In the genomic region with DNA sequence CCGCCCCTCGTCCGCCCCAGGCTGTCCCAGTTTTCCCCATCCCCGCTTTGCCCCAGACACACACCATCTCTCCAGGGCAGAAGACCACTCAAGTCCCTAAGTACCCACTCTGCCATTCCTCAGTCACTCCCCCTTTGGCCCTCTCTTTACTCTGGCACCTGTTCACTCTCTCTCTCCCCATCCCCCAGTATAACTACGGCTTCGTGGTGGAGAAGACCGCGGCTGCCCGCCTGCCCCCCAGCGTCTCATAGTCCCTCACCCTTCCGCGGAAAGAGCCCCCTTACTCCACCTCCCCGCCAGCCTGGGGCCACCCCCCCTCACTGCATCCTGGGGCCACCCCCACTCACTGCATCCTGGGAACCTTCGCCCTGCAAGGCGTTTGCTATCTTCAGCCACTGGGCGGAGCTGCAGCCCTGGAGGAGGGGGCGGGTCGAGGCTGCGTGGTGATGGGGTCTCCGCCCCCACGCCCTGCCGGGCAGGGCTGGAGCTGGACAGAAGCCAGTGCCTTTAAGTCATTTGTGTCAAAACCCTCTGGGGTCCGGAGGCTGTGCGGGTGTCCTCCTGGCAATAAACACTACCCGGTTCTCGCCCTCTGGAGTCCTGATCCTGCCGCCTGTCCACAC, we compare ENCODE assay signal across 9 cellular contexts. TPM values are rescaled to one million over a fixed set of nuclear protein-coding genes. Genes with fewer than 3 reads are reported as not detected.
DNase-seq lines count a peak whose midpoint lies in the region; ATAC-seq lines count a peak whose summit lies in the region.
"Had no signal": no experiment of that assay in that cellular context is flagged by ENCODE, and none has a peak within 500 bp of the region (broad histone marks: within the 10 kb centered on the region; RNA-seq: fewer than 3 reads in every experiment).

No MANE protein-coding gene starts in this region.

- H3K27me3 Mint-ChIP-seq in activated naive CD8-positive, alpha-beta T cell treated with anti-CD3 and anti-CD28 coated beads for 36 hours: no peaks in the 10 kb centered on the region
- H3K27me3 Mint-ChIP-seq: CD4-positive, alpha-beta T cell had no signal

- no peaks in the 10 kb centered on the region for H3K9me3 ChIP-seq in iPS-20b (ENCODE audit: insufficient read depth, low read depth, low read length)

- no peak overlapping the region for H3K4me3 Mint-ChIP-seq in activated naive CD8-positive, alpha-beta T cell treated with anti-CD3 and anti-CD28 coated beads for 36 hours
- H3K4me3 Mint-ChIP-seq: CD4-positive, alpha-beta T cell had no signal

- H3K36me3 ChIP-seq in iPS-20b (ENCODE audit: insufficient read depth, low read depth, low read length): no peaks in the 10 kb centered on the region

- H3K9ac ChIP-seq in iPS-20b (ENCODE audit: low read depth, low read length): peak overlapping the region; percentile 64; the same call in 1 of the 2 replicates

- peaks cover 4% of the 10 kb centered on the region for H3K36me3 Mint-ChIP-seq in activated naive CD8-positive, alpha-beta T cell treated with anti-CD3 and anti-CD28 coated beads for 36 hours

- H3K4me1 Mint-ChIP-seq in activated naive CD8-positive, alpha-beta T cell treated with anti-CD3 and anti-CD28 coated beads for 36 hours: peaks cover 7% of the 10 kb centered on the region

- H3K27ac ChIP-seq in iPS-20b (ENCODE audit: low read length): no peak overlapping the region

- H3K4me3 ChIP-seq in iPS-20b (ENCODE audit: low read length): peak overlapping the region; percentile 65; the same call in 1 of the 2 replicates

- peaks cover 2% of the 10 kb centered on the region; the same call in 1 of the 2 replicates for H3K4me1 ChIP-seq in iPS-20b (ENCODE audit: insufficient read depth, low read length)

- peaks cover 3% of the 10 kb centered on the region; the same call in 1 of the 2 replicates for H3K27me3 ChIP-seq in iPS-20b (ENCODE audit: insufficient read depth, low read length)

- no peaks in the 10 kb centered on the region for H3K9me3 Mint-ChIP-seq in activated naive CD8-positive, alpha-beta T cell treated with anti-CD3 and anti-CD28 coated beads for 36 hours
- H3K9me3 Mint-ChIP-seq: CD4-positive, alpha-beta T cell had no signal

- DNase-seq in NCI-H1694 treated with DMSO at 0.1 percent for 48 hours (lab: John Stamatoyannopoulos, UW) (peak; percentile 8), NCI-H1694 (lab: John Stamatoyannopoulos, UW) (no peak), NAMALWA (ENCODE audit: low spot score) (peak; percentile 78)
- DNase-seq in activated naive CD8-positive, alpha-beta T cell treated with anti-CD3 and anti-CD28 coated beads for 36 hours: peak; percentile 42
- DNase-seq in stimulated activated CD4-positive, alpha-beta T cell treated with anti-CD3 and anti-CD28 coated beads, Interleukin-4, amount 100 ng/mL, for 1 hour: no peak

- ATAC-seq in HG03045 (IDR thresholded peaks at IDR 0.05; ENCODE audit: unreplicated experiment) (no peak), GM21723 (IDR thresholded peaks at IDR 0.05; ENCODE audit: unreplicated experiment) (no peak)

- H3K27ac Mint-ChIP-seq in activated naive CD8-positive, alpha-beta T cell treated with anti-CD3 and anti-CD28 coated beads for 36 hours: no peak overlapping the region
- H3K27ac Mint-ChIP-seq: CD4-positive, alpha-beta T cell had no signal

RNA-seq across cellular contexts. Expression of a gene that starts 5.0 kb away (rescaled TPM):
- total RNA-seq in activated naive CD8-positive, alpha-beta T cell treated with anti-CD3 and anti-CD28 coated beads for 36 hours: 10 to 100 TPM; 26.4 to 27.4 TPM

RNA-seq across cellular contexts. Expression of a gene that starts 19.4 kb away (rescaled TPM):
- 10 to 100 TPM; 92.6 to 98.6 TPM for total RNA-seq in activated naive CD8-positive, alpha-beta T cell treated with anti-CD3 and anti-CD28 coated beads for 36 hours

RNA-seq across cellular contexts. Expression of a gene that starts 23.6 kb away (rescaled TPM):
- not detected for total RNA-seq in activated naive CD8-positive, alpha-beta T cell treated with anti-CD3 and anti-CD28 coated beads for 36 hours
- total RNA-seq: CD4-positive, alpha-beta T cell had no signal

RNA-seq across cellular contexts. Expression of a gene that starts 30.9 kb away (rescaled TPM):
- total RNA-seq in activated naive CD8-positive, alpha-beta T cell treated with anti-CD3 and anti-CD28 coated beads for 36 hours: 1 to 10 TPM in 1 of 2 experiments, under 1 TPM in 1; 0.96 to 1.6 TPM
- total RNA-seq: CD4-positive, alpha-beta T cell had no signal

RNA-seq across cellular contexts. Expression of a gene that starts 35.9 kb away (rescaled TPM):
- not detected for total RNA-seq in activated naive CD8-positive, alpha-beta T cell treated with anti-CD3 and anti-CD28 coated beads for 36 hours
- total RNA-seq: CD4-positive, alpha-beta T cell had no signal

Comparison
In these comparisons a context has a peak if more than half of its experiments do, and no peak if none do; other contexts are left out.
1. DNase-seq: peak in NCI-H1694 treated with DMSO at 0.1 percent for 48 hours (single experiment), NAMALWA (single experiment) and activated naive CD8-positive, alpha-beta T cell treated with anti-CD3 and anti-CD28 coated beads for 36 hours (single experiment); none in NCI-H1694 (single experiment) and stimulated activated CD4-positive, alpha-beta T cell treated with anti-CD3 and anti-CD28 coated beads, Interleukin-4, amount 100 ng/mL, for 1 hour (single experiment).